Comparison of ENCODE assay signal across 24 cellular contexts in the genomic region with DNA sequence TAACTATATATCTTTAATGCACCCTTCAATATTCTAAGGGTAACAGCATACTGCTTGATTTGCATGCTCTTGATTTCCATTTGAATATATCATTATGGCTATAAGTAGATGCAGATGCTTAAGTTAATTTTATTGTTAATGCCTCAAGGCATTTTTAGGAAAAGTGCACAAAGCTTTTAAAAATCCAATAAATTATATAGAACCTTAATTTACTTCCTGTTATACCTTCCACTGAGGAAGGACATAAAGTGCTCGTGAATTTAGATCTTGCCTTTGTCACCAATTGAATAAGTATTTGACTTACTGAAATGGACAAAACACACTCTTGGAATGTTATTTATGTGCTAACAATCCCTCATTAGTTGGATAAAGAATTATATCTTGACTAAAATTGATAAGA.
"Had no signal": no experiment of that assay in that cellular context is flagged by ENCODE, and none has a peak within 500 bp of the region (broad histone marks: within the 10 kb centered on the region; RNA-seq: fewer than 3 reads in every experiment).

No MANE protein-coding gene starts in this region.

- H3K36me3 ChIP-seq: esophagus muscularis mucosa, gastroesophageal sphincter, heart right ventricle, left lung, lower lobe of right lung had no signal

- ATAC-seq: foreskin keratinocyte; gastroesophageal sphincter; heart right ventricle; left cardiac atrium; left lung; left ventricle myocardium superior; lower lobe of right lung; naive thymus-derived CD4-positive, alpha-beta T cell had no signal

- H3K9me3 ChIP-seq: esophagus muscularis mucosa, gastroesophageal sphincter, lower lobe of right lung had no signal

- H3K27me3 ChIP-seq: dorsolateral prefrontal cortex, esophagus muscularis mucosa, gastroesophageal sphincter, heart right ventricle, left lung had no signal

- H3K27ac Mint-ChIP-seq: naive thymus-derived CD4-positive, alpha-beta T cell had no signal

- H3K4me3 Mint-ChIP-seq: naive thymus-derived CD4-positive, alpha-beta T cell had no signal

- FAIRE-seq: colon, endothelial cell of umbilical vein, frontal cortex, islet of Langerhans, keratinocyte had no signal

- H3K4me1 ChIP-seq: esophagus muscularis mucosa, foreskin keratinocyte, gastroesophageal sphincter, heart right ventricle, left lung, lower lobe of right lung had no signal

- DNase-seq: dermis blood vessel endothelial cell; dorsolateral prefrontal cortex; effector CD4-positive, alpha-beta T cell; effector memory CD4-positive, alpha-beta T cell; foreskin keratinocyte; glutamatergic neuron; head of caudate nucleus; heart right ventricle; hippocampal formation; left cardiac atrium; left lung; left ventricle myocardium superior; lower lobe of right lung; mesenchymal stem cell; midbrain; naive thymus-derived CD4-positive, alpha-beta T cell had no signal

- H3K4me3 ChIP-seq: coronary artery, dorsolateral prefrontal cortex, esophagus muscularis mucosa, gastroesophageal sphincter, heart right ventricle, left lung, lower lobe of right lung had no signal

- H3K36me3 Mint-ChIP-seq: naive thymus-derived CD4-positive, alpha-beta T cell had no signal

- H3K27ac ChIP-seq: coronary artery, dorsolateral prefrontal cortex, esophagus muscularis mucosa, foreskin keratinocyte, gastroesophageal sphincter, heart right ventricle, left lung, lower lobe of right lung had no signal
